In the genomic region with DNA sequence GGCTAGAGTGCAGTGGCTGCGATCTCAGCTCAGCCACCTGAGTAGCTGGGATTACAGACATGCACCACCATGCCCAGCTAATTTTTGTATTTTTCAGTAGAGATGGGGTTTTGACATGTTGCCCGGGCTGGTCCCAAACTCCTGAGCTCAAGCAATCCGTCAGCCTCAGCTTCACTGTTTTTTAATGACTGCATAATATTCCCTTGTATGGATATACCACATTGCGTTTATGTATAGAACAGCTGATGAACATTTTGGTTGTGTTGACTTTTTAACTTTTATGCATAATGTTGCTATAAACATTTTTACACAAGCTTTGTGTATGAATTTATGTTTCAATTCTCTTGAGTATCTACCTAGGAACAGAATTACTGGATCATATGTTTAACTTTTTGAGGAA, we compare ENCODE assay signal across 12 cellular contexts. TPM values are rescaled to one million over a fixed set of nuclear protein-coding genes. Genes with fewer than 3 reads are reported as not detected.
"Had no signal": no experiment of that assay in that cellular context is flagged by ENCODE, and none has a peak within 500 bp of the region (broad histone marks: within the 10 kb centered on the region; RNA-seq: fewer than 3 reads in every experiment).

No MANE protein-coding gene starts in this region.

- H3K4me1 ChIP-seq: HAP-1 had no signal

- H3K36me3 ChIP-seq: HAP-1 had no signal

- H3K9ac ChIP-seq: GM23248 had no signal

- FAIRE-seq: H1, H54 had no signal

- H3K4me2 ChIP-seq: GM23338 had no signal

- DNase-seq: GM23248, GOT3, H7, H9, HCEC 1CT, HFFc6 had no signal

- H3K27ac ChIP-seq: GM23248 had no signal

- H2AFZ ChIP-seq: GM23248, GM23338 had no signal

- H3K9me3 ChIP-seq: HAP-1 had no signal

- H3K4me3 ChIP-seq: GM23248, GM23338, HAP-1 had no signal

- ATAC-seq: GM23338, HCT116 had no signal

RNA-seq across cellular contexts. Expression of a gene that starts 4.3 kb away (rescaled TPM):
- total RNA-seq: GM23248, H1, H4, H7, H9, HFFc6 had no signal
- polyA plus RNA-seq: GM23248, GM23338, H1 had no signal

RNA-seq across cellular contexts. Expression of a gene that starts 43.9 kb away (rescaled TPM):
- total RNA-seq: GM23248, H4, H7, H9, HFFc6 had no signal
- polyA plus RNA-seq: GM23248 had no signal
